In genomic region chr7:45872116-45873034, GRCh38 we compare ENCODE assay signal across 11 cellular contexts. TPM values are rescaled to one million over a fixed set of nuclear protein-coding genes. Genes with fewer than 3 reads are reported as not detected.
DNase-seq lines count a peak whose midpoint lies in the region; ATAC-seq, FAIRE-seq and TF ChIP-seq lines count a peak whose summit lies in the region.
"Had no signal": no experiment of that assay in that cellular context is flagged by ENCODE, and none has a peak within 500 bp of the region (broad histone marks: within the 10 kb centered on the region; RNA-seq: fewer than 3 reads in every experiment).

No MANE protein-coding gene starts in this region.

- H3K36me3 ChIP-seq in astrocyte (ENCODE audit: insufficient read depth, low read length) = no peaks in the 10 kb centered on the region
- no peaks in the 10 kb centered on the region for H3K36me3 ChIP-seq in liver (ENCODE audit: control insufficient read depth in 4 of 4, insufficient read depth in 3 of 4, low read depth in 1 of 4, low read length in 3 of 4)
- H3K36me3 ChIP-seq: stomach had no signal

- H3K27ac ChIP-seq in astrocyte (ENCODE audit: low read depth, low read length) (no peak overlapping the region), liver (ENCODE audit: low read depth in 1 of 2, low read length in 2 of 2) (no peak overlapping the region)
- H3K27ac ChIP-seq: parathyroid adenoma, stomach had no signal

- H2AFZ ChIP-seq in astrocyte (ENCODE audit: low read depth, low read length) = no peak overlapping the region
- H2AFZ ChIP-seq: parathyroid adenoma had no signal

- FAIRE-seq in astrocyte (lab: Jason Lieb, UNC) = no peak

- H3K4me1 ChIP-seq in astrocyte (ENCODE audit: insufficient read depth, low read length) (peaks cover 11% of the 10 kb centered on the region), liver (ENCODE audit: control insufficient read depth in 4 of 4, insufficient read depth in 4 of 4, low read length in 3 of 4) (peaks cover 0 to 2% (median 0%) of the 10 kb centered on the region in 4 donors)
- H3K4me1 ChIP-seq: parathyroid adenoma, stomach had no signal

- POLR2A ChIA-PET in activated CD4-positive, alpha-beta memory T cell treated with anti-CD3 and anti-CD28 coated beads, Interleukin-2, amount 10 ng/mL, durations not matched to agents 7 days and 5 days (lab: Charles Lee) = no interaction called here

- H3K4me3 ChIP-seq in astrocyte (ENCODE audit: insufficient read depth, low read depth, low read length) (no peak overlapping the region), liver (ENCODE audit: low read depth in 1 of 3, low read length in 3 of 3) (no peak overlapping the region)
- H3K4me3 ChIP-seq: stomach had no signal

- H3K36me3 Mint-ChIP-seq in astrocyte (ENCODE audit: low read depth, unreplicated experiment) = no peaks in the 10 kb centered on the region
- no peaks in the 10 kb centered on the region for H3K36me3 Mint-ChIP-seq in activated CD4-positive, alpha-beta memory T cell treated with anti-CD3 and anti-CD28 coated beads, Interleukin-2, amount 10 ng/mL, durations not matched to agents 7 days and 5 days (ENCODE audit: low read depth)

- H3K9me3 ChIP-seq in astrocyte (ENCODE audit: insufficient read depth, low read depth, low read length) = no peaks in the 10 kb centered on the region
- peaks cover 0 to 3% (median 0%) of the 10 kb centered on the region in 4 donors for H3K9me3 ChIP-seq in liver (ENCODE audit: control insufficient read depth in 4 of 4, low read length in 3 of 4)

- H3K4me1 Mint-ChIP-seq in astrocyte (ENCODE audit: low read depth, unreplicated experiment) = peaks cover 7% of the 10 kb centered on the region
- no peaks in the 10 kb centered on the region for H3K4me1 Mint-ChIP-seq in activated CD4-positive, alpha-beta memory T cell treated with anti-CD3 and anti-CD28 coated beads, Interleukin-2, amount 10 ng/mL, durations not matched to agents 7 days and 5 days

- H3K4me2 ChIP-seq in astrocyte (ENCODE audit: low read length) = no peak overlapping the region

- H3K9ac ChIP-seq in astrocyte (ENCODE audit: low read length) (no peak overlapping the region), liver (ENCODE audit: low read depth in 1 of 2, low read length in 2 of 2) (no peak overlapping the region)
- H3K9ac ChIP-seq: parathyroid adenoma had no signal

- no peaks in the 10 kb centered on the region for H3K27me3 Mint-ChIP-seq in astrocyte (ENCODE audit: low read depth, unreplicated experiment)
- H3K27me3 Mint-ChIP-seq in activated CD4-positive, alpha-beta memory T cell treated with anti-CD3 and anti-CD28 coated beads, Interleukin-2, amount 10 ng/mL, durations not matched to agents 7 days and 5 days = peaks cover 10% of the 10 kb centered on the region

- DNase-seq in Daoy (ENCODE audit: low read depth) = peak; percentile 64
- DNase-seq in HuH-7 (ENCODE audit: low spot score) = peak; percentile 62
- DNase-seq in astrocyte (ENCODE audit: low read depth) = no peak
- DNase-seq in midbrain (lab: John Stamatoyannopoulos, UW) = no peak
- DNase-seq in RKO (ENCODE audit: low spot score) = no peak
- DNase-seq in activated CD4-positive, alpha-beta memory T cell treated with anti-CD3 and anti-CD28 coated beads, Interleukin-2, amount 10 ng/mL, durations not matched to agents 7 days and 5 days = no peak
- DNase-seq: stomach had no signal

- H3K27ac Mint-ChIP-seq in astrocyte (ENCODE audit: unreplicated experiment) = no peak overlapping the region
- no peak overlapping the region for H3K27ac Mint-ChIP-seq in activated CD4-positive, alpha-beta memory T cell treated with anti-CD3 and anti-CD28 coated beads, Interleukin-2, amount 10 ng/mL, durations not matched to agents 7 days and 5 days

- no peaks in the 10 kb centered on the region for H3K27me3 ChIP-seq in astrocyte (ENCODE audit: insufficient read depth, low read length)
- no peaks in the 10 kb centered on the region for H3K27me3 ChIP-seq in liver (ENCODE audit: control insufficient read depth in 4 of 4, insufficient read depth in 4 of 4, low read length in 3 of 4)
- H3K27me3 ChIP-seq: stomach had no signal

- TF ChIP-seq CTCF in astrocyte (IDR thresholded peaks at IDR 0.05; ENCODE audit: insufficient read depth, low read depth, low read length) = peak; percentile 32
- peak; percentile 73 for TF ChIP-seq CTCF in liver (IDR thresholded peaks at IDR 0.05; ENCODE audit: low read depth, low read length, missing input control)

- no peak for ATAC-seq in GM18873 (IDR thresholded peaks at IDR 0.05; ENCODE audit: low FRiP score, unreplicated experiment)

- 52% methylated on average over 10 of the region's 10 CpGs for WGBS in liver

- CTCF ChIA-PET in activated CD4-positive, alpha-beta memory T cell treated with anti-CD3 and anti-CD28 coated beads, Interleukin-2, amount 10 ng/mL, durations not matched to agents 7 days and 5 days (lab: Charles Lee) = no interaction called here

- H4K20me1 ChIP-seq in astrocyte (ENCODE audit: insufficient read depth, low read length) = no peaks in the 10 kb centered on the region

- no peaks in the 10 kb centered on the region for H3K79me2 ChIP-seq in astrocyte (ENCODE audit: insufficient read depth, low read length)
- H3K79me2 ChIP-seq: parathyroid adenoma had no signal

- peaks cover 4% of the 10 kb centered on the region for H3K9me3 Mint-ChIP-seq in astrocyte (ENCODE audit: unreplicated experiment)
- H3K9me3 Mint-ChIP-seq in activated CD4-positive, alpha-beta memory T cell treated with anti-CD3 and anti-CD28 coated beads, Interleukin-2, amount 10 ng/mL, durations not matched to agents 7 days and 5 days = no peaks in the 10 kb centered on the region

- peak; percentile 84 to 89 for TF ChIP-seq RAD21 in liver (IDR thresholded peaks at IDR 0.05)

- no peak overlapping the region for H3K4me3 Mint-ChIP-seq in astrocyte (ENCODE audit: unreplicated experiment)
- H3K4me3 Mint-ChIP-seq in activated CD4-positive, alpha-beta memory T cell treated with anti-CD3 and anti-CD28 coated beads, Interleukin-2, amount 10 ng/mL, durations not matched to agents 7 days and 5 days = no peak overlapping the region

TF ChIP-seq in liver, 16 proteins besides CTCF, POLR2A, EP300 and RAD21 (continues in another document):
- TF ChIP-seq JUND (IDR thresholded peaks at IDR 0.05) (no peak), YY1 (IDR thresholded peaks at IDR 0.05) (no peak), GABPA (IDR thresholded peaks at IDR 0.05 in 1 of 2, conservative IDR thresholded peaks at IDR 0.05 in 1 of 2) (no peak), FOXA1 (IDR thresholded peaks at IDR 0.05) (no peak), FOXA2 (IDR thresholded peaks at IDR 0.05) (no peak), EGR1 (IDR thresholded peaks at IDR 0.05; ENCODE audit: low read depth in 2 of 2) (no peak), HNF4A (conservative IDR thresholded peaks at IDR 0.05) (no peak), SP1 (IDR thresholded peaks at IDR 0.05) (no peak)
- TF ChIP-seq, protein P1, sequence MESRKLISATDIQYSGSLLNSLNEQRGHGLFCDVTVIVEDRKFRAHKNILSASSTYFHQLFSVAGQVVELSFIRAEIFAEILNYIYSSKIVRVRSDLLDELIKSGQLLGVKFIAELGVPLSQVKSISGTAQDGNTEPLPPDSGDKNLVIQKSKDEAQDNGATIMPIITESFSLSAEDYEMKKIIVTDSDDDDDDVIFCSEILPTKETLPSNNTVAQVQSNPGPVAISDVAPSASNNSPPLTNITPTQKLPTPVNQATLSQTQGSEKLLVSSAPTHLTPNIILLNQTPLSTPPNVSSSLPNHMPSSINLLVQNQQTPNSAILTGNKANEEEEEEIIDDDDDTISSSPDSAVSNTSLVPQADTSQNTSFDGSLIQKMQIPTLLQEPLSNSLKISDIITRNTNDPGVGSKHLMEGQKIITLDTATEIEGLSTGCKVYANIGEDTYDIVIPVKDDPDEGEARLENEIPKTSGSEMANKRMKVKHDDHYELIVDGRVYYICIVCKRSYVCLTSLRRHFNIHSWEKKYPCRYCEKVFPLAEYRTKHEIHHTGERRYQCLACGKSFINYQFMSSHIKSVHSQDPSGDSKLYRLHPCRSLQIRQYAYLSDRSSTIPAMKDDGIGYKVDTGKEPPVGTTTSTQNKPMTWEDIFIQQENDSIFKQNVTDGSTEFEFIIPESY (IDR thresholded peaks at IDR 0.05) = no peak

RNA-seq across cellular contexts. Expression of gene CCDC201, which starts 0.5 kb away (rescaled TPM):
- total RNA-seq in Daoy (2014; rRNA removed; shearing (Covaris generic)) = not detected in 2 replicates
- not detected in 2 replicates for total RNA-seq in astrocyte
- total RNA-seq in liver = not detected
- polyA plus RNA-seq in liver = not detected
- not detected for total RNA-seq in activated CD4-positive, alpha-beta memory T cell treated with anti-CD3 and anti-CD28 coated beads, Interleukin-2, amount 10 ng/mL, durations not matched to agents 7 days and 5 days
- total RNA-seq: stomach had no signal
- polyA plus RNA-seq: esophagus, stomach had no signal

RNA-seq across cellular contexts. Expression of gene IGFBP1, which starts 15.9 kb away (rescaled TPM):
- total RNA-seq in Daoy (2014; rRNA removed; shearing (Covaris generic)) = 0.57 and 2.6 TPM in 2 replicates
- not detected in 2 replicates for total RNA-seq in astrocyte
- 10 to 100 TPM in 1 of 2 donors, 1 to 10 TPM in 1; 3.5 to 29.3 TPM for total RNA-seq in liver
- polyA plus RNA-seq in liver = 100 to 1,000 TPM in 1 of 2 donors, 10 to 100 TPM in 1; 97.9 to 234 TPM
- total RNA-seq in activated CD4-positive, alpha-beta memory T cell treated with anti-CD3 and anti-CD28 coated beads, Interleukin-2, amount 10 ng/mL, durations not matched to agents 7 days and 5 days = not detected
- polyA plus RNA-seq: esophagus, stomach had no signal

RNA-seq across cellular contexts. Expression of gene IGFBP3, which starts 48.7 kb away (rescaled TPM):
- 201 and 265 TPM in 2 replicates for total RNA-seq in Daoy (2014; rRNA removed; shearing (Covaris generic))
- total RNA-seq in astrocyte (1,092 and 1,283 TPM in 2 replicates), liver (100 to 1,000 TPM in 1 of 2 donors, 10 to 100 TPM in 1; 87.0 to 214 TPM)
- polyA plus RNA-seq in liver = 100 to 1,000 TPM; 151 to 244 TPM
- total RNA-seq in activated CD4-positive, alpha-beta memory T cell treated with anti-CD3 and anti-CD28 coated beads, Interleukin-2, amount 10 ng/mL, durations not matched to agents 7 days and 5 days = 10 to 100 TPM; 12.1 to 13.2 TPM

Comparison
In these comparisons a context has a peak if more than half of its experiments do, and no peak if none do; other contexts are left out.
1. DNase-seq: peak in Daoy (single experiment) and HuH-7 (single experiment); none in astrocyte (single experiment), midbrain (single experiment), RKO (single experiment) and activated CD4-positive, alpha-beta memory T cell treated with anti-CD3 and anti-CD28 coated beads, Interleukin-2, amount 10 ng/mL, durations not matched to agents 7 days and 5 days (single experiment).
2. RNA of gene IGFBP3, which starts 48.7 kb away (total RNA-seq): 1,092 to 1,283 TPM in astrocyte, 87.0 to 214 TPM in liver and 201 to 265 TPM in Daoy; 12.1 to 13.2 TPM in activated CD4-positive, alpha-beta memory T cell treated with anti-CD3 and anti-CD28 coated beads, Interleukin-2, amount 10 ng/mL, durations not matched to agents 7 days and 5 days; every median in the first group is over 4 times any median in the second.